Comparison of ENCODE assay signal across 21 cellular contexts in the genomic region with DNA sequence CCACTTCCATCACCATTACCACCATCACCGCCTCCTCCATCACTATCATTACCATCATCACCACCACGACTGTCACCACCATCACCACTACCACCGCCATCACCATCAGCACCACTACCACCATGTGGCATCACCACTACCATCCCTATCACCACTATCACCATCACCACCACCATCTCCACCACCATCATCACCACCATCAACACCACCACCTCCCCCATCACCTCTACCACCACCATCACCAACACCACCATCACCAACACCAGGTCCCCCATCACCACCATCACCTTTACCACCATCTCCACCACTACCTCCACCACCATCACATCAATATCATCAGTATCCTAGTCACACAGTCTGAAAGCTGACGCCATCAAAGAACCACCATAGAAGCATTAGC. TPM values are rescaled to one million over a fixed set of nuclear protein-coding genes. Genes with fewer than 3 reads are reported as not detected.
DNase-seq lines count a peak whose midpoint lies in the region; ATAC-seq and TF ChIP-seq lines count a peak whose summit lies in the region.
"Had no signal": no experiment of that assay in that cellular context is flagged by ENCODE, and none has a peak within 500 bp of the region (broad histone marks: within the 10 kb centered on the region; RNA-seq: fewer than 3 reads in every experiment).

No MANE protein-coding gene starts in this region.

- H3K27me3 Mint-ChIP-seq in activated CD4-positive, alpha-beta T cell treated with anti-CD3 and anti-CD28 coated beads, Interleukin-2, amount 10 ng/mL, durations not matched to agents 7 days and 5 days, result no peaks in the 10 kb centered on the region
- H3K27me3 Mint-ChIP-seq in activated CD8-positive, alpha-beta T cell treated with anti-CD3 and anti-CD28 coated beads for 36 hours, result no peaks in the 10 kb centered on the region
- H3K27me3 Mint-ChIP-seq in effector memory CD8-positive, alpha-beta T cell, result no peaks in the 10 kb centered on the region
- no peaks in the 10 kb centered on the region for H3K27me3 Mint-ChIP-seq in natural killer cell treated with Interleukin-12 subunit alpha and Interleukin-12 subunit beta and Interleukin-15 and Interleukin-18, amount 100 ng/mL, for 72 hours
- no peaks in the 10 kb centered on the region for H3K27me3 Mint-ChIP-seq in endodermal cell (ENCODE audit: insufficient read depth)

- peaks cover 15% of the 10 kb centered on the region for H3K36me3 ChIP-seq in endodermal cell (ENCODE audit: control insufficient read depth, insufficient read depth, low read length)

- no peak overlapping the region for H3K9ac ChIP-seq in endodermal cell (ENCODE audit: extremely low read depth, low read length, poor library complexity, severe bottlenecking)

- no peak overlapping the region for H3K27ac ChIP-seq in endodermal cell (ENCODE audit: low read depth, low read length)
- H3K27ac ChIP-seq: 22Rv1, C4-2B, SK-N-MC had no signal

- H3K27me3 ChIP-seq in endodermal cell (ENCODE audit: control insufficient read depth, insufficient read depth, low read length, poor library complexity, severe bottlenecking), result no peaks in the 10 kb centered on the region

- POLR2A ChIA-PET in activated CD4-positive, alpha-beta T cell treated with anti-CD3 and anti-CD28 coated beads, Interleukin-2, amount 10 ng/mL, durations not matched to agents 7 days and 5 days (lab: Charles Lee), result no interaction called here
- POLR2A ChIA-PET in activated CD8-positive, alpha-beta T cell treated with anti-CD3 and anti-CD28 coated beads for 36 hours (lab: Charles Lee), result no interaction called here

- H3K27ac Mint-ChIP-seq in activated CD4-positive, alpha-beta T cell treated with anti-CD3 and anti-CD28 coated beads, Interleukin-2, amount 10 ng/mL, durations not matched to agents 7 days and 5 days, result peak overlapping the region; percentile 50
- H3K27ac Mint-ChIP-seq in activated CD8-positive, alpha-beta T cell treated with anti-CD3 and anti-CD28 coated beads for 36 hours, result peak overlapping the region; percentile 64
- peak overlapping the region; percentile 49 to 61 for H3K27ac Mint-ChIP-seq in effector memory CD8-positive, alpha-beta T cell
- peak overlapping the region; percentile 15 to 66 for H3K27ac Mint-ChIP-seq in natural killer cell treated with Interleukin-12 subunit alpha and Interleukin-12 subunit beta and Interleukin-15 and Interleukin-18, amount 100 ng/mL, for 72 hours
- no peak overlapping the region for H3K27ac Mint-ChIP-seq in endodermal cell

- no peaks in the 10 kb centered on the region for H3K9me3 ChIP-seq in endodermal cell (ENCODE audit: control insufficient read depth, low read length)

- TF ChIP-seq CTCF in activated CD8-positive, alpha-beta T cell treated with anti-CD3 and anti-CD28 coated beads for 36 hours (IDR thresholded peaks at IDR 0.05), result no peak
- no peak for TF ChIP-seq CTCF in endodermal cell (conservative IDR thresholded peaks at IDR 0.05)

- no peak overlapping the region for H3K4me3 Mint-ChIP-seq in activated CD4-positive, alpha-beta T cell treated with anti-CD3 and anti-CD28 coated beads, Interleukin-2, amount 10 ng/mL, durations not matched to agents 7 days and 5 days
- H3K4me3 Mint-ChIP-seq in activated CD8-positive, alpha-beta T cell treated with anti-CD3 and anti-CD28 coated beads for 36 hours, result no peak overlapping the region
- no peak overlapping the region for H3K4me3 Mint-ChIP-seq in effector memory CD8-positive, alpha-beta T cell
- H3K4me3 Mint-ChIP-seq in natural killer cell treated with Interleukin-12 subunit alpha and Interleukin-12 subunit beta and Interleukin-15 and Interleukin-18, amount 100 ng/mL, for 72 hours, result no peak overlapping the region
- H3K4me3 Mint-ChIP-seq in endodermal cell, result no peak overlapping the region

- peaks cover 5% of the 10 kb centered on the region for H3K9me3 Mint-ChIP-seq in activated CD4-positive, alpha-beta T cell treated with anti-CD3 and anti-CD28 coated beads, Interleukin-2, amount 10 ng/mL, durations not matched to agents 7 days and 5 days
- H3K9me3 Mint-ChIP-seq in activated CD8-positive, alpha-beta T cell treated with anti-CD3 and anti-CD28 coated beads for 36 hours, result peaks cover 5% of the 10 kb centered on the region
- H3K9me3 Mint-ChIP-seq in effector memory CD8-positive, alpha-beta T cell, result peaks cover 7 to 10% of the 10 kb centered on the region in 2 donors
- H3K9me3 Mint-ChIP-seq in natural killer cell treated with Interleukin-12 subunit alpha and Interleukin-12 subunit beta and Interleukin-15 and Interleukin-18, amount 100 ng/mL, for 72 hours, result peaks cover 6% of the 10 kb centered on the region
- H3K9me3 Mint-ChIP-seq in endodermal cell, result no peaks in the 10 kb centered on the region

- no peak overlapping the region for H3K4me3 ChIP-seq in endodermal cell (ENCODE audit: low read length)
- H3K4me3 ChIP-seq: SK-N-MC had no signal

- H3K4me1 Mint-ChIP-seq in activated CD4-positive, alpha-beta T cell treated with anti-CD3 and anti-CD28 coated beads, Interleukin-2, amount 10 ng/mL, durations not matched to agents 7 days and 5 days, result no peaks in the 10 kb centered on the region
- H3K4me1 Mint-ChIP-seq in activated CD8-positive, alpha-beta T cell treated with anti-CD3 and anti-CD28 coated beads for 36 hours (ENCODE audit: low read depth), result peaks cover 4% of the 10 kb centered on the region
- H3K4me1 Mint-ChIP-seq in effector memory CD8-positive, alpha-beta T cell (ENCODE audit: low read depth in 2 of 2), result peaks cover 1 to 5% of the 10 kb centered on the region in 2 donors
- H3K4me1 Mint-ChIP-seq in natural killer cell treated with Interleukin-12 subunit alpha and Interleukin-12 subunit beta and Interleukin-15 and Interleukin-18, amount 100 ng/mL, for 72 hours (ENCODE audit: low read depth in 2 of 2), result peaks cover 11 to 17% of the 10 kb centered on the region in 2 donors
- no peaks in the 10 kb centered on the region for H3K4me1 Mint-ChIP-seq in endodermal cell

- WGBS in endodermal cell (ENCODE audit: insufficient coverage in 1 of 2, insufficient read length in 1 of 2), 2 experiments, result 96 to 100% methylated on average over 1 to 4 of the region's 4 CpGs

- H3K36me3 Mint-ChIP-seq in activated CD4-positive, alpha-beta T cell treated with anti-CD3 and anti-CD28 coated beads, Interleukin-2, amount 10 ng/mL, durations not matched to agents 7 days and 5 days (ENCODE audit: low read depth), result peaks cover 21% of the 10 kb centered on the region
- H3K36me3 Mint-ChIP-seq in activated CD8-positive, alpha-beta T cell treated with anti-CD3 and anti-CD28 coated beads for 36 hours (ENCODE audit: low read depth), result peaks cover 26% of the 10 kb centered on the region
- H3K36me3 Mint-ChIP-seq in effector memory CD8-positive, alpha-beta T cell (ENCODE audit: insufficient read depth), result peaks cover 18% of the 10 kb centered on the region
- peaks cover 12% of the 10 kb centered on the region for H3K36me3 Mint-ChIP-seq in natural killer cell treated with Interleukin-12 subunit alpha and Interleukin-12 subunit beta and Interleukin-15 and Interleukin-18, amount 100 ng/mL, for 72 hours
- peaks cover 42% of the 10 kb centered on the region for H3K36me3 Mint-ChIP-seq in endodermal cell (ENCODE audit: low read depth)

- CTCF ChIA-PET in activated CD4-positive, alpha-beta T cell treated with anti-CD3 and anti-CD28 coated beads, Interleukin-2, amount 10 ng/mL, durations not matched to agents 7 days and 5 days (lab: Charles Lee), result no interaction called here
- CTCF ChIA-PET in activated CD8-positive, alpha-beta T cell treated with anti-CD3 and anti-CD28 coated beads for 36 hours (lab: Charles Lee), result no interaction called here

- no peak for DNase-seq in activated CD4-positive, alpha-beta T cell treated with anti-CD3 and anti-CD28 coated beads, Interleukin-2, amount 10 ng/mL, durations not matched to agents 7 days and 5 days
- DNase-seq in activated CD4-positive, alpha-beta T cell treated with anti-CD3 and anti-CD28 coated beads, Interleukin-2, amount 50 U/mL, for 48 hours, result no peak
- DNase-seq in activated CD8-positive, alpha-beta T cell treated with anti-CD3 and anti-CD28 coated beads for 36 hours, result no peak
- DNase-seq in effector memory CD8-positive, alpha-beta T cell, result no peak
- DNase-seq in natural killer cell treated with Interleukin-12 subunit alpha and Interleukin-12 subunit beta and Interleukin-15 and Interleukin-18, amount 100 ng/mL, for 72 hours (ENCODE audit: low spot score), result no peak
- DNase-seq in NCI-H748 treated with DMSO at 0.1 percent for 48 hours (lab: John Stamatoyannopoulos, UW) (no peak), inferior parietal cortex (ENCODE audit: extremely low spot score) (no peak), endodermal cell (no peak)
- DNase-seq: AML-193, DMS 273 treated with DMSO at 0.1 percent for 48 hours, H7, NCI-H1417, NCI-H187, NCI-H2107, NCI-H510A, NCI-H774, OCI-M1, Right ventricle myocardium superior had no signal

- intact Hi-C loops in activated CD8-positive, alpha-beta T cell treated with anti-CD3 and anti-CD28 coated beads for 36 hours (cut with micrococcal nuclease), result no loop called here

- ATAC-seq in activated CD8-positive, alpha-beta T cell treated with anti-CD3 and anti-CD28 coated beads for 36 hours, result no peak
- no peak for ATAC-seq in effector memory CD8-positive, alpha-beta T cell (replicated peaks)
- ATAC-seq in natural killer cell treated with Interleukin-12 subunit alpha and Interleukin-12 subunit beta and Interleukin-15 and Interleukin-18, amount 100 ng/mL, for 72 hours, result no peak

- no peaks in the 10 kb centered on the region for H3K4me1 ChIP-seq in endodermal cell (ENCODE audit: control insufficient read depth, insufficient read depth, low read length)

RNA-seq across cellular contexts. Expression of a gene that starts 39.9 kb away (rescaled TPM):
- under 1 TPM in 1 of 2 experiments, not detected in 1; 0.07 TPM for total RNA-seq in activated CD4-positive, alpha-beta T cell treated with anti-CD3 and anti-CD28 coated beads, Interleukin-2, amount 10 ng/mL, durations not matched to agents 7 days and 5 days
- under 1 TPM; 0.65 to 0.76 TPM for total RNA-seq in activated CD8-positive, alpha-beta T cell treated with anti-CD3 and anti-CD28 coated beads for 36 hours
- under 1 TPM in 1 of 2 donors, not detected in 1; 0.11 TPM for total RNA-seq in natural killer cell treated with Interleukin-12 subunit alpha and Interleukin-12 subunit beta and Interleukin-15 and Interleukin-18, amount 100 ng/mL, for 72 hours
- total RNA-seq in endodermal cell, result 10 to 100 TPM in 1 of 2 donors, 1 to 10 TPM in 1; 8.4 to 16.2 TPM
- polyA plus RNA-seq in endodermal cell (2013, experiment 1 of 2), result 1.7 TPM
- polyA plus RNA-seq in endodermal cell (2013, experiment 2 of 2), result 2.0 TPM

Comparison
In these comparisons a context has a peak if more than half of its experiments do, and no peak if none do; other contexts are left out.
1. RNA of a gene that starts 39.9 kb away (total RNA-seq): 8.4 to 16.2 TPM in endodermal cell; 0.65 to 0.76 TPM in activated CD8-positive, alpha-beta T cell treated with anti-CD3 and anti-CD28 coated beads for 36 hours, 0.11 TPM in natural killer cell treated with Interleukin-12 subunit alpha and Interleukin-12 subunit beta and Interleukin-15 and Interleukin-18, amount 100 ng/mL, for 72 hours and 0.07 TPM in activated CD4-positive, alpha-beta T cell treated with anti-CD3 and anti-CD28 coated beads, Interleukin-2, amount 10 ng/mL, durations not matched to agents 7 days and 5 days; every median in the first group is over 4 times any median in the second.